14 cellular contexts compared by ENCODE assay signal in genomic region chr5:31921852-31922305, GRCh38.
A peak's percentile ranks its signal among the peaks of the same experiment; 100 is the strongest.
DNase-seq lines count a peak whose midpoint lies in the region; ATAC-seq, FAIRE-seq and TF ChIP-seq lines count a peak whose summit lies in the region.
"Had no signal": no experiment of that assay in that cellular context is flagged by ENCODE, and none has a peak within 500 bp of the region (broad histone marks: within the 10 kb centered on the region; RNA-seq: fewer than 3 reads in every experiment).

No MANE protein-coding gene starts in this region.

- in situ Hi-C loops in HAP-1 (cut with MboI; ENCODE audit: low sequenced_read_pairs) = no loop called here

- no peaks in the 10 kb centered on the region for H3K27me3 ChIP-seq in HAP-1 (ENCODE audit: low read depth)
- H3K27me3 ChIP-seq in RWPE2 (ENCODE audit: insufficient read depth, poor library complexity, severe bottlenecking) = no peaks in the 10 kb centered on the region
- H3K27me3 ChIP-seq in fibroblast of lung (ENCODE audit: control insufficient read depth, insufficient read depth, low read length) = no peaks in the 10 kb centered on the region
- no peaks in the 10 kb centered on the region for H3K27me3 ChIP-seq in small intestine (ENCODE audit: control insufficient read depth in 2 of 2, insufficient read depth in 2 of 2, low read length in 2 of 2)

- H3K4me1 ChIP-seq in HAP-1 (peaks cover 9% of the 10 kb centered on the region), RWPE2 (ENCODE audit: insufficient read depth, poor library complexity, severe bottlenecking) (peaks cover 17% of the 10 kb centered on the region), fibroblast of lung (ENCODE audit: control insufficient read depth, extremely low read depth, insufficient read depth, low read length) (no peaks in the 10 kb centered on the region), small intestine (ENCODE audit: control insufficient read depth in 2 of 2, insufficient read depth in 1 of 2, low read depth in 1 of 2, low read length in 1 of 2) (no peaks in the 10 kb centered on the region)

- peak; percentile 93 for ATAC-seq in RWPE2 (ENCODE audit: low read depth)
- ATAC-seq in GM19467 (IDR thresholded peaks at IDR 0.05; ENCODE audit: unreplicated experiment) = no peak
- ATAC-seq: activated CD8-positive, alpha-beta T cell treated with anti-CD3 and anti-CD28 coated beads for 36 hours; naive thymus-derived CD4-positive, alpha-beta T cell; sciatic nerve had no signal

- TF ChIP-seq CTCF in RWPE2 (IDR thresholded peaks at IDR 0.05; ENCODE audit: poor library complexity, severe bottlenecking) (no peak), fibroblast of lung (conservative IDR thresholded peaks at IDR 0.05 in 1 of 2, IDR thresholded peaks at IDR 0.05 in 1 of 2; ENCODE audit: low read depth in 1 of 2, low read length in 2 of 2) (no peak)

- H3K36me3 ChIP-seq in HAP-1 (replicated peaks) (no peaks in the 10 kb centered on the region), RWPE2 (ENCODE audit: low read depth) (no peaks in the 10 kb centered on the region), fibroblast of lung (ENCODE audit: control insufficient read depth, insufficient read depth, low read length) (no peaks in the 10 kb centered on the region), small intestine (ENCODE audit: control insufficient read depth in 2 of 2, insufficient read depth in 2 of 2, low read length in 2 of 2) (no peaks in the 10 kb centered on the region)

- no peak overlapping the region for H3K9ac ChIP-seq in fibroblast of lung (ENCODE audit: insufficient read depth, low read length)

- H3K27ac ChIP-seq in RWPE2 (ENCODE audit: poor library complexity, severe bottlenecking) (peak overlapping the region; percentile 86), fibroblast of lung (ENCODE audit: insufficient read depth, low read length) (no peak overlapping the region), small intestine (ENCODE audit: low read depth in 1 of 2, low read length in 1 of 2) (no peak overlapping the region)

- no peaks in the 10 kb centered on the region for H3K79me2 ChIP-seq in fibroblast of lung (ENCODE audit: control insufficient read depth, insufficient read depth, low read length)

- no peak overlapping the region for H2AFZ ChIP-seq in fibroblast of lung (ENCODE audit: low read length)

- WGBS in small intestine, 3 donors = 79 to 86% (median 83%) methylated on average over 3 of the region's 3 CpGs

- DNase-seq in HAP-1 (ENCODE audit: low spot score in 2 of 2) (peak; percentile 39 to 68), RWPE2 (ENCODE audit: low spot score) (no peak), fibroblast of lung (ENCODE audit: low read depth in 2 of 2) (peak; percentile 77 to 96), skeletal muscle cell (ENCODE audit: low read depth) (peak; percentile 66), iPS-NIHi11 (ENCODE audit: low spot score) (no peak), small intestine (no peak)
- DNase-seq: activated CD8-positive, alpha-beta T cell treated with anti-CD3 and anti-CD28 coated beads for 36 hours; CD4-positive, CD25-positive, alpha-beta regulatory T cell; kidney; naive thymus-derived CD4-positive, alpha-beta T cell; NCI-H2227 treated with DMSO at 0.1 percent for 48 hours; OCI-M1 had no signal

- no peak for FAIRE-seq in small intestine (lab: Jason Lieb, UNC)
- FAIRE-seq: kidney had no signal

- no peak overlapping the region for H3K4me3 ChIP-seq in HAP-1
- no peak overlapping the region for H3K4me3 ChIP-seq in RWPE2 (ENCODE audit: severe bottlenecking)
- no peak overlapping the region for H3K4me3 ChIP-seq in fibroblast of lung (replicated peaks in 1 of 4; ENCODE audit: control extremely low read depth in 1 of 4, insufficient read depth in 1 of 4, low read depth in 3 of 4, low read length in 4 of 4)
- H3K4me3 ChIP-seq in skeletal muscle cell (ENCODE audit: low read depth, low read length) = no peak overlapping the region
- H3K4me3 ChIP-seq in small intestine (ENCODE audit: low read depth in 1 of 2, low read length in 2 of 2) = no peak overlapping the region

- H4K20me1 ChIP-seq in fibroblast of lung (ENCODE audit: control insufficient read depth, extremely low read depth, insufficient read depth, low read length) = no peaks in the 10 kb centered on the region

- H3K4me2 ChIP-seq in fibroblast of lung (ENCODE audit: extremely low read depth, insufficient read depth, low read length) = no peak overlapping the region

- H3K9me3 ChIP-seq in HAP-1 = no peaks in the 10 kb centered on the region
- H3K9me3 ChIP-seq in RWPE2 (ENCODE audit: severe bottlenecking) = no peaks in the 10 kb centered on the region
- H3K9me3 ChIP-seq in fibroblast of lung (ENCODE audit: control insufficient read depth, insufficient read depth, low read depth, low read length) = no peaks in the 10 kb centered on the region
- no peaks in the 10 kb centered on the region for H3K9me3 ChIP-seq in small intestine (ENCODE audit: control insufficient read depth, low read depth)

Comparison
In these comparisons a context has a peak if more than half of its experiments do, and no peak if none do; other contexts are left out.
1. DNase-seq: peak in HAP-1 (2 of 2), fibroblast of lung (2 of 2) and skeletal muscle cell (single experiment); none in RWPE2 (single experiment), iPS-NIHi11 (single experiment) and small intestine (single experiment).